28 cellular contexts compared by ENCODE assay signal in the genomic region with DNA sequence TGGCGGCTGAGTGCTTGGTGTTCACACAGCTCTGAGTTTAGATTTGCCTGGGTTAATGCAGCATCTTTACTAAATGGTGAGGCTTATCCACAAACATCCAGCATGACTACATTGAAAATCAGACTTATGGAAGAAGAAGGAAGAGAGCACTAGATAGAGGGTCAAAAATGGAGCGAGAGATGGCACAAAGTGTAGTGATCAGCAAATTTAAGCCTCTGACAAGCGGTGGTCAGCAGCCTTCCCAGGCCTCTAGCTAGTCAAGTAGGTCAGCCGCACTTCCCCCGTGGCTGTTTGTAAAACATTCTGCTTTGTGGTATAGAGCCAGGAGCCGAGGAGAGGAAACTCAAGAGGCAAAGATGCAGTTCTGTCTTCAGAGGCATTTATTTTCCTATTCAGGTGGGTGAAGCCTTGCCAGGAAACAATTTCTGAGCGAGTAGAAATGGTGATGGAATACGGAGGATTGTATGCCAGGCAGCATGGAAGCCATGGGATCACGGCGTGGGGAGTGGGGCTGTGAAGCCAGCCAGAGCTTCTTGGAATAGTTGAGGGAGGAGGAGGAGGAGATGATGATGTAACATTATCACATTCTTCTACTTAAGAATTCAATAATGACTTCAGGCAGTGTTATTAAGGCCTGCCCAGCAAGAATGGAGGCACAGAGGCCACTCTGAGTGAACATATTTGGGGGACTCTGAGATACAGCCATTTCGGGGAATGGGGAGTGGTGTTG.
DNase-seq lines count a peak whose midpoint lies in the region; ATAC-seq and TF ChIP-seq lines count a peak whose summit lies in the region.
"Had no signal": no experiment of that assay in that cellular context is flagged by ENCODE, and none has a peak within 500 bp of the region (broad histone marks: within the 10 kb centered on the region; RNA-seq: fewer than 3 reads in every experiment).

No MANE protein-coding gene starts in this region.

- H3K4me1 Mint-ChIP-seq in activated T-helper 17 cell treated with anti-CD3 and anti-CD28 coated beads, Interleukin-2, amount 50 U/mL, for 72 hours = peaks cover 25% of the 10 kb centered on the region

- H3K36me3 ChIP-seq in RWPE2 (ENCODE audit: low read depth) = no peaks in the 10 kb centered on the region
- H3K36me3 ChIP-seq in psoas muscle (ENCODE audit: insufficient read depth in 1 of 2, low read depth in 1 of 2) = no peaks in the 10 kb centered on the region
- H3K36me3 ChIP-seq: left ventricle myocardium inferior, upper lobe of right lung had no signal

- H3K36me3 Mint-ChIP-seq in activated T-helper 17 cell treated with anti-CD3 and anti-CD28 coated beads, Interleukin-2, amount 50 U/mL, for 72 hours (ENCODE audit: low read depth) = peaks cover 32% of the 10 kb centered on the region
- H3K36me3 Mint-ChIP-seq: natural killer cell; stimulated activated effector memory CD8-positive, alpha-beta T cell treated with anti-CD3 and anti-CD28 coated beads, Interleukin-12 subunit alpha, Interleukin-12 subunit beta, amount 100 ng/mL, for 72 hours had no signal

- H3K27ac ChIP-seq in RWPE2 (ENCODE audit: poor library complexity, severe bottlenecking) (peak overlapping the region; percentile 97), foreskin keratinocyte (peak overlapping the region; percentile 51), psoas muscle (peak overlapping the region; percentile 44)
- H3K27ac ChIP-seq: left ventricle myocardium inferior, SK-N-MC, upper lobe of right lung had no signal

- 54 to 71% (median 64%) methylated on average over 11 of the region's 11 CpGs for WGBS in psoas muscle, 3 donors

- no peak overlapping the region for H3K27ac Mint-ChIP-seq in activated T-helper 17 cell treated with anti-CD3 and anti-CD28 coated beads, Interleukin-2, amount 50 U/mL, for 72 hours
- H3K27ac Mint-ChIP-seq: activated naive CD8-positive, alpha-beta T cell treated with anti-CD3 and anti-CD28 coated beads, Interleukin-2, amount 10 ng/mL, durations not matched to agents 7 days and 5 days; CD4-positive, alpha-beta T cell; natural killer cell; stimulated activated effector memory CD8-positive, alpha-beta T cell treated with anti-CD3 and anti-CD28 coated beads, Interleukin-12 subunit alpha, Interleukin-12 subunit beta, amount 100 ng/mL, for 72 hours had no signal

- H3K27me3 ChIP-seq in RWPE2 (ENCODE audit: insufficient read depth, poor library complexity, severe bottlenecking) (no peaks in the 10 kb centered on the region), foreskin keratinocyte (no peaks in the 10 kb centered on the region), psoas muscle (ENCODE audit: insufficient read depth in 3 of 3, low read length in 2 of 3) (no peaks in the 10 kb centered on the region)
- H3K27me3 ChIP-seq: upper lobe of right lung had no signal

- H3K4me3 ChIP-seq in RWPE2 (ENCODE audit: severe bottlenecking) = no peak overlapping the region
- H3K4me3 ChIP-seq in psoas muscle = no peak overlapping the region
- H3K4me3 ChIP-seq: left ventricle myocardium inferior, SK-N-MC, upper lobe of right lung had no signal

- no peaks in the 10 kb centered on the region for H3K9me3 Mint-ChIP-seq in activated T-helper 17 cell treated with anti-CD3 and anti-CD28 coated beads, Interleukin-2, amount 50 U/mL, for 72 hours
- H3K9me3 Mint-ChIP-seq: CD4-positive, alpha-beta T cell; central memory CD8-positive, alpha-beta T cell; natural killer cell; stimulated activated effector memory CD8-positive, alpha-beta T cell treated with anti-CD3 and anti-CD28 coated beads, Interleukin-12 subunit alpha, Interleukin-12 subunit beta, amount 100 ng/mL, for 72 hours had no signal

- no peak overlapping the region for H3K4me3 Mint-ChIP-seq in activated T-helper 17 cell treated with anti-CD3 and anti-CD28 coated beads, Interleukin-2, amount 50 U/mL, for 72 hours
- H3K4me3 Mint-ChIP-seq: activated naive CD8-positive, alpha-beta T cell treated with anti-CD3 and anti-CD28 coated beads, Interleukin-2, amount 10 ng/mL, durations not matched to agents 7 days and 5 days; CD4-positive, alpha-beta T cell; central memory CD8-positive, alpha-beta T cell; IgD-negative memory B cell; natural killer cell; stimulated activated effector memory CD8-positive, alpha-beta T cell treated with anti-CD3 and anti-CD28 coated beads, Interleukin-12 subunit alpha, Interleukin-12 subunit beta, amount 100 ng/mL, for 72 hours had no signal

- H3K4me1 ChIP-seq in RWPE2 (ENCODE audit: insufficient read depth, poor library complexity, severe bottlenecking) (peaks cover 54% of the 10 kb centered on the region), foreskin keratinocyte (peaks cover 40% of the 10 kb centered on the region), psoas muscle (peaks cover 41% of the 10 kb centered on the region)

- intact Hi-C loops in psoas muscle (cut with DNase I) = no loop called here

- no peaks in the 10 kb centered on the region for H3K9me3 ChIP-seq in RWPE2 (ENCODE audit: severe bottlenecking)
- no peaks in the 10 kb centered on the region for H3K9me3 ChIP-seq in psoas muscle
- H3K9me3 ChIP-seq: upper lobe of right lung had no signal

- no peak for TF ChIP-seq CTCF in RWPE2 (IDR thresholded peaks at IDR 0.05; ENCODE audit: poor library complexity, severe bottlenecking)
- no peak for TF ChIP-seq CTCF in foreskin keratinocyte (conservative IDR thresholded peaks at IDR 0.05)
- TF ChIP-seq CTCF in psoas muscle (IDR thresholded peaks at IDR 0.05) = no peak

- no peaks in the 10 kb centered on the region for H3K27me3 Mint-ChIP-seq in activated T-helper 17 cell treated with anti-CD3 and anti-CD28 coated beads, Interleukin-2, amount 50 U/mL, for 72 hours
- H3K27me3 Mint-ChIP-seq: CD4-positive, alpha-beta T cell; central memory CD8-positive, alpha-beta T cell; IgD-negative memory B cell had no signal

- ATAC-seq in RWPE2 (ENCODE audit: low read depth) (peak; percentile 13; the same call in 2 of the 3 replicates), foreskin keratinocyte (peak; percentile 4), psoas muscle (peak in 1 of 4 donors; percentile 14)
- ATAC-seq in activated T-helper 17 cell treated with anti-CD3 and anti-CD28 coated beads, Interleukin-2, amount 50 U/mL, for 72 hours (replicated peaks) = no peak
- ATAC-seq: activated CD4-positive, CD25-positive, alpha-beta regulatory T cell treated with anti-CD3 and anti-CD28 coated beads, Interleukin-2, amount 50 U/mL, for 24 hours; natural killer cell; sciatic nerve; stimulated activated effector memory CD8-positive, alpha-beta T cell treated with anti-CD3 and anti-CD28 coated beads, Interleukin-12 subunit alpha, Interleukin-12 subunit beta, amount 100 ng/mL, for 72 hours; upper lobe of right lung had no signal

- DNase-seq in EH (ENCODE audit: low read depth) (peak; percentile 19), RWPE2 (ENCODE audit: low spot score) (no peak), foreskin keratinocyte (no peak), psoas muscle (no peak), GM03348 (ENCODE audit: low spot score) (no peak)
- DNase-seq in activated effector memory CD4-positive, alpha-beta T cell treated with anti-CD3 and anti-CD28 coated beads, Interleukin-2, amount 50 U/mL, for 16 hours = no peak
- DNase-seq: activated CD4-positive, alpha-beta T cell treated with anti-CD3 and anti-CD28 coated beads, Interleukin-2, amount 50 U/mL, for 48 hours; activated CD8-positive, alpha-beta memory T cell treated with anti-CD3 and anti-CD28 coated beads, Interleukin-2, amount 50 U/mL, for 48 hours; activated naive CD8-positive, alpha-beta T cell treated with anti-CD3 and anti-CD28 coated beads, Interleukin-2, amount 10 ng/mL, durations not matched to agents 7 days and 5 days; CD4-positive, alpha-beta T cell; dermis blood vessel endothelial cell; left ventricle myocardium inferior; natural killer cell; NCI-H1105 treated with DMSO at 0.1 percent for 48 hours; NCI-H1930; NCI-H345; NCI-H774; posterior cingulate gyrus; stimulated activated CD4-positive, alpha-beta T cell treated with anti-CD3 and anti-CD28 coated beads, Interleukin-4, amount 100 ng/mL, for 24 hours; substantia nigra; upper lobe of right lung had no signal

Comparison
In these comparisons a context has a peak if more than half of its experiments do, and no peak if none do; other contexts are left out.
1. H3K27ac ChIP-seq: peak in every context shown above with its lines; median percentile 97 in RWPE2; 51 in foreskin keratinocyte; 44 in psoas muscle.